In the genomic region with DNA sequence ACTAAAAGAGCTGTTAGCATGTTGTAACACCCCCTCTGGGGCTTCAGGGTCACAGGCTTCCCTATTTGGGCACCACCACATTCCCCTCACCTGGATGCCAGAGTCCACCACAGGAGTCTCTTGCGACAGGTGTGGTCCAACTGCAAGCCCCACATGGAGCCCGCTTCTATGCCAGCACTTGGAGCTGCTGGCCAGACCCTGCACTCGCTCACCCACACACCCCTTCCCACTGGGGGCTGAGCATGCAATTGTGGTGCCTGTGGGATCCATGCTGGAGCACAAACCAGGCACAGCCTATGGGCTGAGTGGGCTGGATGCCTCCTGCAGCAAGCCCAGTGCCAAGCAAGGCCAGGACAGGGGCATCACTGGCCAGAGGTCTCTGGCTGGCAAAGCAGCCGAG, we compare ENCODE assay signal across 23 cellular contexts. TPM values are rescaled to one million over a fixed set of nuclear protein-coding genes. Genes with fewer than 3 reads are reported as not detected.
DNase-seq lines count a peak whose midpoint lies in the region; ATAC-seq and TF ChIP-seq lines count a peak whose summit lies in the region.
"Had no signal": no experiment of that assay in that cellular context is flagged by ENCODE, and none has a peak within 500 bp of the region (broad histone marks: within the 10 kb centered on the region; RNA-seq: fewer than 3 reads in every experiment).

No MANE protein-coding gene starts in this region.

- H2BK120ac ChIP-seq in neuronal stem cell (ENCODE audit: low read depth, low read length): no peak overlapping the region

- H3K23ac ChIP-seq in neuronal stem cell (ENCODE audit: low read depth, low read length, poor library complexity): no peak overlapping the region

- H3K79me1 ChIP-seq in neuronal stem cell (ENCODE audit: low read depth, low read length): no peaks in the 10 kb centered on the region

- H3K36me3 ChIP-seq in ascending aorta (no peaks in the 10 kb centered on the region), neuronal stem cell (replicated peaks in 1 of 2; ENCODE audit: control insufficient read depth in 2 of 2, insufficient read depth in 2 of 2, low read length in 2 of 2) (no peaks in the 10 kb centered on the region), aorta (ENCODE audit: control insufficient read depth in 1 of 2, insufficient read depth in 2 of 2, low read length in 1 of 2) (no peaks in the 10 kb centered on the region), adrenal gland (replicated peaks in 1 of 2) (no peaks in the 10 kb centered on the region)
- H3K36me3 ChIP-seq: HAP-1 had no signal

- H3K9ac ChIP-seq in neuronal stem cell (ENCODE audit: low read depth, low read length, poor library complexity): no peak overlapping the region

- H3K27ac ChIP-seq in ascending aorta: peak overlapping the region; percentile 85
- H3K27ac ChIP-seq in neuronal stem cell (replicated peaks; ENCODE audit: low read length): no peak overlapping the region
- H3K27ac ChIP-seq in aorta (ENCODE audit: low read depth in 1 of 2, low read length in 2 of 2): no peak overlapping the region
- no peak overlapping the region for H3K27ac ChIP-seq in adrenal gland

- H2BK15ac ChIP-seq in neuronal stem cell (ENCODE audit: low read length): no peak overlapping the region

- H3K27me3 ChIP-seq in ascending aorta (no peaks in the 10 kb centered on the region), neuronal stem cell (ENCODE audit: control insufficient read depth in 3 of 3, insufficient read depth in 3 of 3, low read depth in 1 of 3, low read length in 3 of 3) (peaks cover 0 to 28% (median 2%) of the 10 kb centered on the region in 3 experiments), aorta (ENCODE audit: control insufficient read depth in 1 of 2, insufficient read depth in 2 of 2, low read length in 1 of 2) (no peaks in the 10 kb centered on the region), adrenal gland (no peaks in the 10 kb centered on the region)

- no peaks in the 10 kb centered on the region for H3K9me3 ChIP-seq in ascending aorta
- no peaks in the 10 kb centered on the region for H3K9me3 ChIP-seq in neuronal stem cell (replicated peaks in 1 of 2; ENCODE audit: control insufficient read depth in 2 of 2, insufficient read depth in 1 of 2, low read depth in 1 of 2, low read length in 2 of 2)
- H3K9me3 ChIP-seq in aorta (ENCODE audit: control insufficient read depth, low read length): no peaks in the 10 kb centered on the region
- H3K9me3 ChIP-seq in adrenal gland (replicated peaks in 1 of 3): no peaks in the 10 kb centered on the region
- H3K9me3 ChIP-seq: HAP-1 had no signal

- no peak overlapping the region for H3K18ac ChIP-seq in neuronal stem cell (ENCODE audit: low read length)

- peak overlapping the region; percentile 26 for H3K14ac ChIP-seq in neuronal stem cell (ENCODE audit: low read length)

- no peak overlapping the region for H2AFZ ChIP-seq in neuronal stem cell (ENCODE audit: low read length)
- H2AFZ ChIP-seq: GM23338 had no signal

- intact Hi-C loops in ascending aorta (cut with DNase I) (no loop called here), aorta (cut with DNase I) (loop anchor here in 1 of 2 donors (10.0 kb wide), 2 partner anchors 77 to 137 kb away; partner anchors contain the start of gene CPD), adrenal gland (cut with DNase I) (no loop called here)

- DNase-seq in ascending aorta (ENCODE audit: low spot score in 2 of 2) (no peak), islet precursor cell (peak; percentile 51), neuronal stem cell (ENCODE audit: low spot score) (no peak), aorta (peak in 1 of 2 donors; percentile 42), NCI-H1930 (lab: John Stamatoyannopoulos, UW) (no peak), adrenal gland (no peak)
- no peak for DNase-seq in stimulated activated CD4-positive, alpha-beta T cell treated with anti-CD3 and anti-CD28 coated beads, Interleukin-2, amount 100 ng/mL, for 24 hours
- DNase-seq: C1 segment of cervical spinal cord; Calu3; CD4-positive, alpha-beta memory T cell; COR-L47; DMS53; DMS79 treated with DMSO at 0.1 percent for 48 hours; GF-D8; HFFc6 had no signal

- H2AK5ac ChIP-seq in neuronal stem cell (ENCODE audit: low read depth, low read length): no peak overlapping the region

- ATAC-seq in aorta (ENCODE audit: low FRiP score): peak; percentile 17
- no peak for ATAC-seq in HG03432 (IDR thresholded peaks at IDR 0.05; ENCODE audit: unreplicated experiment)
- ATAC-seq: GM23338 had no signal

- no CpG with 5 or more reads among the region's 4 CpGs for WGBS in neuronal stem cell (ENCODE audit: extremely low coverage in 2 of 2, insufficient read length in 2 of 2, insufficient replicate concordance in 1 of 2), 2 donors
- WGBS in aorta, 2 donors: 93 to 95% methylated on average over 4 of the region's 4 CpGs
- WGBS in adrenal gland, 4 donors: 95 to 100% (median 97%) methylated on average over 1 to 4 of the region's 4 CpGs

- H4K91ac ChIP-seq in neuronal stem cell (ENCODE audit: low read depth, low read length, poor library complexity): no peak overlapping the region

- no peak overlapping the region for H2BK5ac ChIP-seq in neuronal stem cell (ENCODE audit: low read length)

- H3K4me1 ChIP-seq in ascending aorta (peaks cover 0 to 7% of the 10 kb centered on the region in 2 donors), neuronal stem cell (ENCODE audit: control insufficient read depth in 2 of 2, insufficient read depth in 1 of 2, low read depth in 1 of 2, low read length in 2 of 2) (no peaks in the 10 kb centered on the region), aorta (ENCODE audit: control insufficient read depth in 1 of 2, insufficient read depth in 2 of 2, low read length in 2 of 2) (no peaks in the 10 kb centered on the region), adrenal gland (replicated peaks in 1 of 2) (no peaks in the 10 kb centered on the region)
- H3K4me1 ChIP-seq: HAP-1 had no signal

- no peak overlapping the region for H3K4ac ChIP-seq in neuronal stem cell (ENCODE audit: low read length)

- TF ChIP-seq CTCF in ascending aorta (IDR thresholded peaks at IDR 0.05) (no peak), adrenal gland (IDR thresholded peaks at IDR 0.05) (no peak)

- no peak overlapping the region for H2BK12ac ChIP-seq in neuronal stem cell (ENCODE audit: low read length)

- H3K4me3 ChIP-seq in ascending aorta (no peak overlapping the region), neuronal stem cell (ENCODE audit: low read length in 2 of 2) (no peak overlapping the region), aorta (ENCODE audit: low read length in 2 of 2) (no peak overlapping the region), adrenal gland (no peak overlapping the region)
- H3K4me3 ChIP-seq: GM23338, HAP-1 had no signal

- H4K8ac ChIP-seq in neuronal stem cell (ENCODE audit: low read depth, low read length): no peak overlapping the region

- H3K4me2 ChIP-seq in neuronal stem cell (ENCODE audit: insufficient read depth, low read length, poor library complexity, severe bottlenecking): no peak overlapping the region
- H3K4me2 ChIP-seq: GM23338 had no signal

- TF ChIP-seq POLR2A in adrenal gland (IDR thresholded peaks at IDR 0.05): no peak

RNA-seq across cellular contexts. Expression of gene BLMH, which starts 6.0 kb away (rescaled TPM):
- total RNA-seq in ascending aorta (6.9 TPM), aorta (10 to 100 TPM; 28.5 to 37.8 TPM), adrenal gland (10 to 100 TPM; 13.9 to 35.3 (median 19.7) TPM)
- polyA plus RNA-seq in neuronal stem cell (2013, experiment 1 of 2): 63.0 TPM
- polyA plus RNA-seq in neuronal stem cell (2013, experiment 2 of 2): 62.7 TPM
- polyA plus RNA-seq in aorta (10 to 100 TPM; 20.0 to 26.3 TPM), adrenal gland (10 to 100 TPM; 12.1 to 18.1 (median 13.4) TPM)

RNA-seq across cellular contexts. Expression of gene TMIGD1, which starts 36.1 kb away (rescaled TPM):
- total RNA-seq in ascending aorta: not detected
- polyA plus RNA-seq in neuronal stem cell (2013, experiment 1 of 2): not detected
- polyA plus RNA-seq in neuronal stem cell (2013, experiment 2 of 2): not detected
- total RNA-seq in aorta: not detected
- polyA plus RNA-seq in aorta: 1 to 10 TPM in 1 of 2 donors, not detected in 1; 1.9 TPM
- not detected for total RNA-seq in adrenal gland
- polyA plus RNA-seq in adrenal gland: not detected
- total RNA-seq: A172; A673; Calu3; CD4-positive, alpha-beta memory T cell; Daoy; G401; GM23338; HFFc6 had no signal
- polyA plus RNA-seq: BJ; CD4-positive, alpha-beta memory T cell; GM23338 had no signal

Comparison
In these comparisons a context has a peak if more than half of its experiments do, and no peak if none do; other contexts are left out.
1. H3K27ac ChIP-seq: peak in ascending aorta (2 of 2); none in neuronal stem cell (single experiment), aorta (0 of 2) and adrenal gland (0 of 5).